In genomic region chr1:64366821-64367220, GRCh38 we compare ENCODE assay signal across 19 cellular contexts.
DNase-seq lines count a peak whose midpoint lies in the region; ATAC-seq and TF ChIP-seq lines count a peak whose summit lies in the region.
"Had no signal": no experiment of that assay in that cellular context is flagged by ENCODE, and none has a peak within 500 bp of the region (broad histone marks: within the 10 kb centered on the region; RNA-seq: fewer than 3 reads in every experiment).

No MANE protein-coding gene starts in this region.

- H3K9me3 ChIP-seq in esophagus muscularis mucosa, result no peaks in the 10 kb centered on the region
- H3K9me3 ChIP-seq: BLaER1, Caco-2, HAP-1 had no signal

- no peak for TF ChIP-seq CTCF in esophagus muscularis mucosa (IDR thresholded peaks at IDR 0.05)

- peak in 1 of 2 donors; percentile 9 for DNase-seq in activated T-cell treated with anti-CD3 and anti-CD28 coated beads, Interleukin-2, amount 50 U/mL, for 72 hours
- no peak for DNase-seq in activated T-cell treated with anti-CD3 and anti-CD28 coated beads, Interleukin-2, amount 50 U/mL, for 48 hours
- DNase-seq in ELF-1 (ENCODE audit: low read depth, low spot score) (peak; percentile 80), esophagus muscularis mucosa (ENCODE audit: extremely low spot score) (peak; percentile 77), A172 (ENCODE audit: low spot score) (no peak), NCI-H2227 (lab: John Stamatoyannopoulos, UW; ENCODE audit: unreplicated experiment) (no peak)
- DNase-seq: 8988T; Caco-2; CD4-positive, CD25-positive, alpha-beta regulatory T cell; CD8-positive, alpha-beta T cell; DMS79; EL; GF-D8 had no signal

- no peak overlapping the region for H3K4me3 Mint-ChIP-seq in activated T-cell treated with anti-CD3 and anti-CD28 coated beads, Interleukin-2, amount 50 U/mL, for 72 hours
- H3K4me3 Mint-ChIP-seq: B cell; CD4-positive, CD25-positive, alpha-beta regulatory T cell; CD8-positive, alpha-beta T cell; GM23338 had no signal

- no peak overlapping the region for H3K27ac Mint-ChIP-seq in activated T-cell treated with anti-CD3 and anti-CD28 coated beads, Interleukin-2, amount 50 U/mL, for 72 hours
- H3K27ac Mint-ChIP-seq: B cell; CD4-positive, CD25-positive, alpha-beta regulatory T cell; CD8-positive, alpha-beta T cell; GM23338 had no signal

- no peak for TF ChIP-seq POLR2A in esophagus muscularis mucosa (IDR thresholded peaks at IDR 0.05; ENCODE audit: low read depth)

- intact Hi-C loops in esophagus muscularis mucosa (cut with DNase I), result no loop called here

- WGBS in esophagus muscularis mucosa, result 100% methylated on average over 2 of the region's 2 CpGs

- no peaks in the 10 kb centered on the region for H3K27me3 Mint-ChIP-seq in activated T-cell treated with anti-CD3 and anti-CD28 coated beads, Interleukin-2, amount 50 U/mL, for 72 hours (ENCODE audit: low read depth)
- H3K27me3 Mint-ChIP-seq: CD4-positive, CD25-positive, alpha-beta regulatory T cell had no signal

- no peak for TF ChIP-seq EP300 in esophagus muscularis mucosa (IDR thresholded peaks at IDR 0.05)

- no peaks in the 10 kb centered on the region for H3K36me3 ChIP-seq in esophagus muscularis mucosa
- H3K36me3 ChIP-seq: BLaER1, HAP-1 had no signal

- H3K4me3 ChIP-seq in esophagus muscularis mucosa, result no peak overlapping the region
- H3K4me3 ChIP-seq: BLaER1, GM23338, HAP-1 had no signal

- no peaks in the 10 kb centered on the region for H3K27me3 ChIP-seq in esophagus muscularis mucosa
- H3K27me3 ChIP-seq: BLaER1 had no signal

- ATAC-seq in activated T-cell treated with anti-CD3 and anti-CD28 coated beads, Interleukin-2, amount 50 U/mL, for 72 hours (replicated peaks in 1 of 2), result peak; percentile 74 to 83
- ATAC-seq in HG02884 (IDR thresholded peaks at IDR 0.05; ENCODE audit: unreplicated experiment), result no peak
- ATAC-seq: CD8-positive, alpha-beta T cell; GM23338 had no signal

- H3K4me1 ChIP-seq in esophagus muscularis mucosa, result no peaks in the 10 kb centered on the region
- H3K4me1 ChIP-seq: Caco-2, HAP-1 had no signal

- H3K9me3 Mint-ChIP-seq in activated T-cell treated with anti-CD3 and anti-CD28 coated beads, Interleukin-2, amount 50 U/mL, for 72 hours, result no peaks in the 10 kb centered on the region
- H3K9me3 Mint-ChIP-seq: CD8-positive, alpha-beta T cell; GM23338 had no signal

- peaks cover 10% of the 10 kb centered on the region for H3K4me1 Mint-ChIP-seq in activated T-cell treated with anti-CD3 and anti-CD28 coated beads, Interleukin-2, amount 50 U/mL, for 72 hours (ENCODE audit: low read depth)
- H3K4me1 Mint-ChIP-seq: B cell; CD4-positive, CD25-positive, alpha-beta regulatory T cell; GM23338 had no signal

- no peak overlapping the region for H3K27ac ChIP-seq in esophagus muscularis mucosa (replicated peaks in 1 of 4)
- H3K27ac ChIP-seq: BLaER1, C4-2B had no signal

- no peaks in the 10 kb centered on the region for H3K36me3 Mint-ChIP-seq in activated T-cell treated with anti-CD3 and anti-CD28 coated beads, Interleukin-2, amount 50 U/mL, for 72 hours (ENCODE audit: insufficient read depth in 2 of 2)
- H3K36me3 Mint-ChIP-seq: CD4-positive, CD25-positive, alpha-beta regulatory T cell; CD8-positive, alpha-beta T cell had no signal

Comparison
In these comparisons a context has a peak if more than half of its experiments do, and no peak if none do; other contexts are left out.
1. DNase-seq: peak in ELF-1 (single experiment) and esophagus muscularis mucosa (single experiment); none in activated T-cell treated with anti-CD3 and anti-CD28 coated beads, Interleukin-2, amount 50 U/mL, for 48 hours (0 of 2), A172 (single experiment) and NCI-H2227 (single experiment).